1 cellular context compared by ENCODE assay signal in genomic region chr3:105322570-105323273, GRCh38.
TF ChIP-seq lines count a peak whose summit lies in the region.

No MANE protein-coding gene starts in this region.

TF ChIP-seq in GM12878, 131 proteins besides CTCF, POLR2A, EP300 and RAD21 (continued from another document and continues in another):
- no peak for TF ChIP-seq SMAD1 (IDR thresholded peaks at IDR 0.05; ENCODE audit: low read depth, partially characterized antibody)
- TF ChIP-seq STAT3 (IDR thresholded peaks at IDR 0.05; ENCODE audit: low read depth, low read length) = no peak
- TF ChIP-seq SMARCA5 (IDR thresholded peaks at IDR 0.05) = no peak
- TF ChIP-seq ZZZ3 (IDR thresholded peaks at IDR 0.05; ENCODE audit: control insufficient read depth, insufficient read length, low read depth) = no peak
- TF ChIP-seq IRF4 (IDR thresholded peaks at IDR 0.05; ENCODE audit: low read depth, low read length) = peak; percentile 58; the same call in 1 of the 2 replicates
- TF ChIP-seq SRF (IDR thresholded peaks at IDR 0.05; ENCODE audit: low read depth in 2 of 2, low read length in 2 of 2) = no peak
- TF ChIP-seq JUND (IDR thresholded peaks at IDR 0.05; ENCODE audit: low read depth, low read length) = no peak; the same call in 1 of the 2 replicates
- peak; percentile 34; the same call in 1 of the 2 replicates for TF ChIP-seq CREM (IDR thresholded peaks at IDR 0.05; ENCODE audit: low read depth)
- 0 out of 2 replicates have a peak, but pooled peaks have one; percentile 33 for TF ChIP-seq TCF12 (IDR thresholded peaks at IDR 0.05; ENCODE audit: low read depth, low read length)
- no peak for TF ChIP-seq NFXL1 (IDR thresholded peaks at IDR 0.05; ENCODE audit: borderline replicate concordance)
- peak; percentile 62; the same call in 1 of the 2 replicates for TF ChIP-seq IKZF1 (conservative IDR thresholded peaks at IDR 0.05)
- peak; percentile 73 to 75 for TF ChIP-seq IKZF2 (IDR thresholded peaks at IDR 0.05)
- TF ChIP-seq BACH1 (IDR thresholded peaks at IDR 0.05; ENCODE audit: borderline replicate concordance) = no peak
- no peak for TF ChIP-seq ZNF622 (IDR thresholded peaks at IDR 0.05)
- TF ChIP-seq CREB1 (IDR thresholded peaks at IDR 0.05; ENCODE audit: low read depth) = no peak
- no peak for TF ChIP-seq TAF1 (IDR thresholded peaks at IDR 0.05; ENCODE audit: borderline replicate concordance, low read depth, low read length)
- no peak for TF ChIP-seq SP1 (IDR thresholded peaks at IDR 0.05; ENCODE audit: low read depth, low read length)
- no peak for TF ChIP-seq YBX1 (IDR thresholded peaks at IDR 0.05)
- TF ChIP-seq RBBP5 (conservative IDR thresholded peaks at IDR 0.05) = no peak
- TF ChIP-seq TCF7 (IDR thresholded peaks at IDR 0.05; ENCODE audit: borderline replicate concordance) = no peak
- TF ChIP-seq NBN (IDR thresholded peaks at IDR 0.05) = no peak
- TF ChIP-seq ZBTB40 (IDR thresholded peaks at IDR 0.05; ENCODE audit: borderline replicate concordance) = no peak
- no peak for TF ChIP-seq SKIL (IDR thresholded peaks at IDR 0.05; ENCODE audit: low read depth, poor library complexity, severe bottlenecking)
- no peak for TF ChIP-seq E4F1 (IDR thresholded peaks at IDR 0.05; ENCODE audit: borderline replicate concordance, partially characterized antibody)
- TF ChIP-seq NR2C1 (IDR thresholded peaks at IDR 0.05) = no peak
- TF ChIP-seq, protein P1, sequence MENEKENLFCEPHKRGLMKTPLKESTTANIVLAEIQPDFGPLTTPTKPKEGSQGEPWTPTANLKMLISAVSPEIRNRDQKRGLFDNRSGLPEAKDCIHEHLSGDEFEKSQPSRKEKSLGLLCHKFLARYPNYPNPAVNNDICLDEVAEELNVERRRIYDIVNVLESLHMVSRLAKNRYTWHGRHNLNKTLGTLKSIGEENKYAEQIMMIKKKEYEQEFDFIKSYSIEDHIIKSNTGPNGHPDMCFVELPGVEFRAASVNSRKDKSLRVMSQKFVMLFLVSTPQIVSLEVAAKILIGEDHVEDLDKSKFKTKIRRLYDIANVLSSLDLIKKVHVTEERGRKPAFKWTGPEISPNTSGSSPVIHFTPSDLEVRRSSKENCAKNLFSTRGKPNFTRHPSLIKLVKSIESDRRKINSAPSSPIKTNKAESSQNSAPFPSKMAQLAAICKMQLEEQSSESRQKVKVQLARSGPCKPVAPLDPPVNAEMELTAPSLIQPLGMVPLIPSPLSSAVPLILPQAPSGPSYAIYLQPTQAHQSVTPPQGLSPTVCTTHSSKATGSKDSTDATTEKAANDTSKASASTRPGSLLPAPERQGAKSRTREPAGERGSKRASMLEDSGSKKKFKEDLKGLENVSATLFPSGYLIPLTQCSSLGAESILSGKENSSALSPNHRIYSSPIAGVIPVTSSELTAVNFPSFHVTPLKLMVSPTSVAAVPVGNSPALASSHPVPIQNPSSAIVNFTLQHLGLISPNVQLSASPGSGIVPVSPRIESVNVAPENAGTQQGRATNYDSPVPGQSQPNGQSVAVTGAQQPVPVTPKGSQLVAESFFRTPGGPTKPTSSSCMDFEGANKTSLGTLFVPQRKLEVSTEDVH (IDR thresholded peaks at IDR 0.05; ENCODE audit: low read depth, partially characterized antibody) = no peak
- 0 out of 2 replicates have a peak, but pooled peaks have one; percentile 32 for TF ChIP-seq DPF2 (IDR thresholded peaks at IDR 0.05)
- TF ChIP-seq MEF2B (IDR thresholded peaks at IDR 0.05; ENCODE audit: partially characterized antibody, poor library complexity, severe bottlenecking) = peak; percentile 35
- TF ChIP-seq NFYA (IDR thresholded peaks at IDR 0.05; ENCODE audit: borderline replicate concordance, low read depth, low read length) = no peak
- peak; percentile 56 for TF ChIP-seq RELB (IDR thresholded peaks at IDR 0.05; ENCODE audit: low read depth)
- peak; percentile 58; the same call in 1 of the 2 replicates for TF ChIP-seq MTA2 (IDR thresholded peaks at IDR 0.05; ENCODE audit: low read depth)
- TF ChIP-seq, protein P2, sequence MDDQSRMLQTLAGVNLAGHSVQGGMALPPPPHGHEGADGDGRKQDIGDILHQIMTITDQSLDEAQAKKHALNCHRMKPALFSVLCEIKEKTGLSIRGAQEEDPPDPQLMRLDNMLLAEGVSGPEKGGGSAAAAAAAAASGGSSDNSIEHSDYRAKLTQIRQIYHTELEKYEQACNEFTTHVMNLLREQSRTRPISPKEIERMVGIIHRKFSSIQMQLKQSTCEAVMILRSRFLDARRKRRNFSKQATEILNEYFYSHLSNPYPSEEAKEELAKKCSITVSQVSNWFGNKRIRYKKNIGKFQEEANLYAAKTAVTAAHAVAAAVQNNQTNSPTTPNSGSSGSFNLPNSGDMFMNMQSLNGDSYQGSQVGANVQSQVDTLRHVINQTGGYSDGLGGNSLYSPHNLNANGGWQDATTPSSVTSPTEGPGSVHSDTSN (IDR thresholded peaks at IDR 0.05; ENCODE audit: insufficient replicate concordance, low read depth, low read length) = no peak
- TF ChIP-seq TBL1XR1 (IDR thresholded peaks at IDR 0.05; ENCODE audit: low read depth, low read length) = no peak
- no peak for TF ChIP-seq ASH2L (IDR thresholded peaks at IDR 0.05; ENCODE audit: borderline replicate concordance, low read depth)
- no peak for TF ChIP-seq CBFB (IDR thresholded peaks at IDR 0.05; ENCODE audit: low read depth)
- no peak for TF ChIP-seq EGR1 (IDR thresholded peaks at IDR 0.05; ENCODE audit: borderline replicate concordance in 1 of 2, low read depth in 2 of 2, low read length in 2 of 2)
- TF ChIP-seq MXI1 (IDR thresholded peaks at IDR 0.05; ENCODE audit: low read depth, low read length) = no peak
- no peak for TF ChIP-seq SREBF2 (IDR thresholded peaks at IDR 0.05; ENCODE audit: low read length)
- TF ChIP-seq GABPA (IDR thresholded peaks at IDR 0.05; ENCODE audit: low read depth) = no peak
- peak; percentile 75 for TF ChIP-seq NFIC (IDR thresholded peaks at IDR 0.05; ENCODE audit: low read depth, low read length)
- TF ChIP-seq ZNF384 (IDR thresholded peaks at IDR 0.05; ENCODE audit: borderline replicate concordance, low read depth, low read length) = peak; percentile 73; the same call in 1 of the 2 replicates
- TF ChIP-seq SMAD5 (IDR thresholded peaks at IDR 0.05; ENCODE audit: low read depth) = no peak
- TF ChIP-seq BRCA1 (IDR thresholded peaks at IDR 0.05; ENCODE audit: low read depth, low read length) = no peak
- peak; percentile 53; the same call in 1 of the 2 replicates for TF ChIP-seq RUNX3 (IDR thresholded peaks at IDR 0.05; ENCODE audit: low read length)
- no peak for TF ChIP-seq ESRRA (IDR thresholded peaks at IDR 0.05; ENCODE audit: low read length)
- no peak for TF ChIP-seq POLR2AphosphoS5 (IDR thresholded peaks at IDR 0.05; ENCODE audit: low read length)
- TF ChIP-seq PRDM15 (CRISPR knock-in tag; IDR thresholded peaks at IDR 0.05) = no peak
- TF ChIP-seq SUZ12 (IDR thresholded peaks at IDR 0.05; ENCODE audit: unreplicated experiment) = no peak
- TF ChIP-seq BCL11A (IDR thresholded peaks at IDR 0.05; ENCODE audit: low read depth, low read length) = 0 out of 2 replicates have a peak, but pooled peaks have one; percentile 18
- TF ChIP-seq ATF7 (IDR thresholded peaks at IDR 0.05; ENCODE audit: low read depth) = peak; percentile 31; the same call in 1 of the 2 replicates
